ENCODE assay signal across 1 cellular context in the genomic region with DNA sequence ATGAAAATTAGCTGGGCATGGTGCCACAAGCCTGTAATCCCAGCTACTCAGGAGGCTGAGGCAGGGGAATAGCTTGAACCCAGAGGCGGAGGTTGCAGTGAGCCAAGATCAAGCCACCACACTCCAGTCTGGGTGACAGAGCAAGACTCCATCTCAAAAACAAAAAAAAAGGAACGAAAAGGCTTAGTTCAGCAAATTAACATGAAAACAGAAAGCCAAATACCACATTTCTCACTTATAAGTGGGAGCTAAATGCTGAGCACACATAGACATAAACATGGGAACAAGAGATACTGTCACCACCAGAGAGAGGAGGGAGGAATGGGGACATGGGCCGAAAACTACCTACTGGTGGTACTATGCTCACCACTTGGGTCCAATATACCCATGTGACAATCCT.
TF ChIP-seq lines count a peak whose summit lies in the region.

No MANE protein-coding gene starts in this region.

TF ChIP-seq in A549, 52 proteins besides CTCF, POLR2A, EP300 and RAD21:
- TF ChIP-seq, protein P1, sequence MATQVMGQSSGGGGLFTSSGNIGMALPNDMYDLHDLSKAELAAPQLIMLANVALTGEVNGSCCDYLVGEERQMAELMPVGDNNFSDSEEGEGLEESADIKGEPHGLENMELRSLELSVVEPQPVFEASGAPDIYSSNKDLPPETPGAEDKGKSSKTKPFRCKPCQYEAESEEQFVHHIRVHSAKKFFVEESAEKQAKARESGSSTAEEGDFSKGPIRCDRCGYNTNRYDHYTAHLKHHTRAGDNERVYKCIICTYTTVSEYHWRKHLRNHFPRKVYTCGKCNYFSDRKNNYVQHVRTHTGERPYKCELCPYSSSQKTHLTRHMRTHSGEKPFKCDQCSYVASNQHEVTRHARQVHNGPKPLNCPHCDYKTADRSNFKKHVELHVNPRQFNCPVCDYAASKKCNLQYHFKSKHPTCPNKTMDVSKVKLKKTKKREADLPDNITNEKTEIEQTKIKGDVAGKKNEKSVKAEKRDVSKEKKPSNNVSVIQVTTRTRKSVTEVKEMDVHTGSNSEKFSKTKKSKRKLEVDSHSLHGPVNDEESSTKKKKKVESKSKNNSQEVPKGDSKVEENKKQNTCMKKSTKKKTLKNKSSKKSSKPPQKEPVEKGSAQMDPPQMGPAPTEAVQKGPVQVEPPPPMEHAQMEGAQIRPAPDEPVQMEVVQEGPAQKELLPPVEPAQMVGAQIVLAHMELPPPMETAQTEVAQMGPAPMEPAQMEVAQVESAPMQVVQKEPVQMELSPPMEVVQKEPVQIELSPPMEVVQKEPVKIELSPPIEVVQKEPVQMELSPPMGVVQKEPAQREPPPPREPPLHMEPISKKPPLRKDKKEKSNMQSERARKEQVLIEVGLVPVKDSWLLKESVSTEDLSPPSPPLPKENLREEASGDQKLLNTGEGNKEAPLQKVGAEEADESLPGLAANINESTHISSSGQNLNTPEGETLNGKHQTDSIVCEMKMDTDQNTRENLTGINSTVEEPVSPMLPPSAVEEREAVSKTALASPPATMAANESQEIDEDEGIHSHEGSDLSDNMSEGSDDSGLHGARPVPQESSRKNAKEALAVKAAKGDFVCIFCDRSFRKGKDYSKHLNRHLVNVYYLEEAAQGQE (IDR thresholded peaks at IDR 0.05): no peak
- TF ChIP-seq ZFP36 (IDR thresholded peaks at IDR 0.05; ENCODE audit: borderline replicate concordance, partially characterized antibody): no peak
- TF ChIP-seq CBX2 (IDR thresholded peaks at IDR 0.05; ENCODE audit: borderline replicate concordance, low read depth): no peak
- no peak for TF ChIP-seq JUN (IDR thresholded peaks at IDR 0.05)
- TF ChIP-seq RNF2 (IDR thresholded peaks at IDR 0.05; ENCODE audit: borderline replicate concordance, low read depth): no peak
- TF ChIP-seq MAFK (IDR thresholded peaks at IDR 0.05; ENCODE audit: partially characterized antibody): peak; percentile 58
- TF ChIP-seq, protein P2, sequence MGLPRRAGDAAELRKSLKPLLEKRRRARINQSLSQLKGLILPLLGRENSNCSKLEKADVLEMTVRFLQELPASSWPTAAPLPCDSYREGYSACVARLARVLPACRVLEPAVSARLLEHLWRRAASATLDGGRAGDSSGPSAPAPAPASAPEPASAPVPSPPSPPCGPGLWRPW (IDR thresholded peaks at IDR 0.05): no peak
- TF ChIP-seq PHF8 (IDR thresholded peaks at IDR 0.05; ENCODE audit: borderline replicate concordance, low read depth): no peak
